14 cellular contexts compared by ENCODE assay signal in the genomic region with DNA sequence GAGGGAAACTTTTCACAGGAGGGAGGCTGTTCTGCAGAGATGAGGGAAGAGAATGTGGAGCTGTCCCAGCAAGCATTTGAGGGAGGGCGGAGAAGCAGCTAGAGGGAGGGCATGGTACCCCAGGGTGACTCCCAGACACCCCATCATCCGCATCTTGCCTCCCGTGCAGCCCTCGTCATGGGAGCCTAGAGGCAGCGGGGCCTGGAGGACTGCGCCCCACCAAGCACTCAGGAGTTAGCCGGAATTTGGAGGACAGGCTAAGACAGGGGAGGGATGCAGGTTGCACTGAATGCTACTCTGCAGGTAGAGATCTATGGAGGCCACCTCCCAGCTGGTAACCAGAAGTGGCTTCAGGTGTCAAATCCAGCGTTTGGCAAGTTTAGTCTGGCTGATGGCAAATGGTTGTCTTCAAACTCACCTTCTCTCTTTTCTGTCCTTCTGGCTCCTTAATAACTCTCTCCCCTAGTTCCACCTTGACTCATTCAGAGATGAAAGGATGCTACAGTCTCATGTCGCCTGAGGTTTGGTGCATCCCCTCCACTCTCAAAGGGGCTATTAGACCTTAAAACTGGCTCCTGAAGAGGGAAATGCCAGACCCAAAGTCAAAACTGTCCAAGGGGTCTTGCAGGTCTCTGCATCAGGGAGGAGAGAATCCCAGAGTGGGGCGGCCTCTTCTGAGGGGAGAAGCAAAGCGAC.
DNase-seq lines count a peak whose midpoint lies in the region; TF ChIP-seq lines count a peak whose summit lies in the region.
"Had no signal": no experiment of that assay in that cellular context is flagged by ENCODE, and none has a peak within 500 bp of the region (broad histone marks: within the 10 kb centered on the region; RNA-seq: fewer than 3 reads in every experiment).

No MANE protein-coding gene starts in this region.

- no peaks in the 10 kb centered on the region for H3K9me3 ChIP-seq in OCI-LY3 (ENCODE audit: insufficient read depth, low read length)
- no peaks in the 10 kb centered on the region for H3K9me3 ChIP-seq in neural progenitor cell (ENCODE audit: low read depth)

- H3K36me3 ChIP-seq in OCI-LY3 (replicated peaks; ENCODE audit: low read depth, low read length), result no peaks in the 10 kb centered on the region
- no peaks in the 10 kb centered on the region for H3K36me3 ChIP-seq in neural progenitor cell

- H3K27ac ChIP-seq in OCI-LY3 (ENCODE audit: low read length), result no peak overlapping the region
- no peak overlapping the region for H3K27ac ChIP-seq in neural progenitor cell

- no peaks in the 10 kb centered on the region for H3K27me3 Mint-ChIP-seq in activated naive CD4-positive, alpha-beta T cell treated with anti-CD3 and anti-CD28 coated beads, Interleukin-2, amount 50 U/mL, for 24 hours
- peaks cover 12% of the 10 kb centered on the region for H3K27me3 Mint-ChIP-seq in neural progenitor cell (ENCODE audit: insufficient read depth, low read depth)
- H3K27me3 Mint-ChIP-seq: B cell; CD4-positive, alpha-beta memory T cell had no signal

- H3K4me3 ChIP-seq in OCI-LY3 (ENCODE audit: low read length) (no peak overlapping the region), neural progenitor cell (no peak overlapping the region)
- H3K4me3 ChIP-seq: GM23338 had no signal

- TF ChIP-seq CTCF in OCI-LY3 (IDR thresholded peaks at IDR 0.05; ENCODE audit: low read depth, low read length) (no peak), neural progenitor cell (IDR thresholded peaks at IDR 0.05) (no peak)

- H3K27me3 ChIP-seq in OCI-LY3 (ENCODE audit: low read depth, low read length) (no peaks in the 10 kb centered on the region), neural progenitor cell (no peaks in the 10 kb centered on the region)

- peaks cover 6% of the 10 kb centered on the region for H3F3A ChIP-seq in neural progenitor cell (ENCODE audit: low read depth)

- peak overlapping the region; percentile 12 for H3K27ac Mint-ChIP-seq in activated naive CD4-positive, alpha-beta T cell treated with anti-CD3 and anti-CD28 coated beads, Interleukin-2, amount 50 U/mL, for 24 hours
- peak overlapping the region; percentile 79 for H3K27ac Mint-ChIP-seq in neural progenitor cell
- H3K27ac Mint-ChIP-seq: B cell, GM23338, H9 had no signal

- DNase-seq in activated naive CD4-positive, alpha-beta T cell treated with anti-CD3 and anti-CD28 coated beads, Interleukin-2, amount 50 U/mL, for 16 hours, result no peak
- DNase-seq in neural progenitor cell (ENCODE audit: low spot score) (no peak), AG08395 (ENCODE audit: low spot score) (no peak), NCI-H82 (lab: John Stamatoyannopoulos, UW) (no peak), RPMI8226 (no peak)
- DNase-seq: ACHN; C1 segment of cervical spinal cord; CD4-positive, alpha-beta memory T cell; DMS79; H9 had no signal

- H3K79me2 ChIP-seq in OCI-LY3 (ENCODE audit: low read length) (no peaks in the 10 kb centered on the region), neural progenitor cell (ENCODE audit: low read depth) (no peaks in the 10 kb centered on the region)

- H4K20me1 ChIP-seq in OCI-LY3 (ENCODE audit: insufficient read depth, low read length) (no peaks in the 10 kb centered on the region), neural progenitor cell (ENCODE audit: low read depth) (no peaks in the 10 kb centered on the region)

- peaks cover 26% of the 10 kb centered on the region for H3K4me1 Mint-ChIP-seq in activated naive CD4-positive, alpha-beta T cell treated with anti-CD3 and anti-CD28 coated beads, Interleukin-2, amount 50 U/mL, for 24 hours
- H3K4me1 Mint-ChIP-seq in neural progenitor cell, result peaks cover 70% of the 10 kb centered on the region

- H3K4me3 Mint-ChIP-seq in activated naive CD4-positive, alpha-beta T cell treated with anti-CD3 and anti-CD28 coated beads, Interleukin-2, amount 50 U/mL, for 24 hours, result no peak overlapping the region
- no peak overlapping the region for H3K4me3 Mint-ChIP-seq in neural progenitor cell
- H3K4me3 Mint-ChIP-seq: B cell, GM23338, H9 had no signal

- H3K4me1 ChIP-seq in OCI-LY3 (ENCODE audit: low read length) (peaks cover 32% of the 10 kb centered on the region), neural progenitor cell (peaks cover 10% of the 10 kb centered on the region)

- peak overlapping the region; percentile 27; the same call in 1 of the 2 replicates for H3K9ac ChIP-seq in OCI-LY3 (ENCODE audit: low read length)
- no peak overlapping the region for H3K9ac ChIP-seq in neural progenitor cell

- H2AFZ ChIP-seq in OCI-LY3 (ENCODE audit: low read depth, low read length), result no peak overlapping the region
- no peak overlapping the region for H2AFZ ChIP-seq in neural progenitor cell (replicated peaks)
- H2AFZ ChIP-seq: GM23338 had no signal

- no peaks in the 10 kb centered on the region for H3K9me3 Mint-ChIP-seq in activated naive CD4-positive, alpha-beta T cell treated with anti-CD3 and anti-CD28 coated beads, Interleukin-2, amount 50 U/mL, for 24 hours
- H3K9me3 Mint-ChIP-seq in neural progenitor cell, result peaks cover 10% of the 10 kb centered on the region
- H3K9me3 Mint-ChIP-seq: GM23338, H9 had no signal

- peaks cover 2% of the 10 kb centered on the region for H3K36me3 Mint-ChIP-seq in activated naive CD4-positive, alpha-beta T cell treated with anti-CD3 and anti-CD28 coated beads, Interleukin-2, amount 50 U/mL, for 24 hours
- no peaks in the 10 kb centered on the region for H3K36me3 Mint-ChIP-seq in neural progenitor cell
- H3K36me3 Mint-ChIP-seq: CD4-positive, alpha-beta memory T cell had no signal

- peak overlapping the region; percentile 43 for H3K4me2 ChIP-seq in OCI-LY3 (ENCODE audit: low read length)
- no peak overlapping the region for H3K4me2 ChIP-seq in neural progenitor cell
- H3K4me2 ChIP-seq: GM23338 had no signal
